26 cellular contexts compared by ENCODE assay signal in the genomic region with DNA sequence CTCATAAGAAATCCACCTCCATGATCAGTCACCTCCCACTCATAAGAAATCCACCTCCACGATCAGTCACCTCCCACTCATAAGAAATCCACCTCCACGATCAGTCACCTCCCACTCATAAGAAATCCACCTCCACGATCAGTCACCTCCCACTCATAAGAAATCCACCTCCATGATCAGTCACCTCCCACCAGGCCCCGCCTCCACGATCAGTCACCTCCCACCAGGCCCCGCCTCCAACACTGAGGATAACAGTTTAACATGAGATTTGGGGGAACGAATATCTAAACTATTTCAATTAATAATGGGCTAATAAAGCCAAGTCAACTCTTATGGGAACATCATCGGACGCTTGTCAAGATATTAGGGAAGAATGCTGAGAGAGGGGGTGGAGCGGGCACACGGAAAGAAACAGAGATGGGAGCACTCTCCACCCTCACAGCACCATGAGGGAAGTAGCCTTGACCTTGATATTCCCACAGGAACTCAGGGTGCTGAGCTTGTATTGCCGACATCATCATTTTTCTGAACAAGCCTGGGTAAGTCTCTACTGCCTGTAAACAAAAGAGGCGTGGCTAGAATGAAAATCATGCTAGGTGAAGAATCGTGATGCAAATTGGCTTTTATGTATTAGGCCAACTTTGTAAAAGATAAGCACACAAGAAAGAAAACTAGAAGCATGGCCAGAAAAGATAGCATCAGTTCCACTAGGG.
DNase-seq lines count a peak whose midpoint lies in the region; ATAC-seq lines count a peak whose summit lies in the region.
"Had no signal": no experiment of that assay in that cellular context is flagged by ENCODE, and none has a peak within 500 bp of the region (broad histone marks: within the 10 kb centered on the region; RNA-seq: fewer than 3 reads in every experiment).

No MANE protein-coding gene starts in this region.

- in situ Hi-C loops in HAP-1 (cut with MboI; ENCODE audit: low sequenced_read_pairs), result no loop called here

- H3K4me3 Mint-ChIP-seq in activated CD4-positive, alpha-beta T cell treated with anti-CD3 and anti-CD28 coated beads for 36 hours, result no peak overlapping the region
- H3K4me3 Mint-ChIP-seq in activated naive CD4-positive, alpha-beta T cell treated with anti-CD3 and anti-CD28 coated beads for 36 hours, result no peak overlapping the region
- H3K4me3 Mint-ChIP-seq: CD8-positive, alpha-beta T cell; GM23338; IgD-negative memory B cell had no signal

- CTCF ChIA-PET in activated CD4-positive, alpha-beta T cell treated with anti-CD3 and anti-CD28 coated beads for 36 hours (lab: Charles Lee), result interaction anchor here (0.5 kb wide), 1 partner anchor 21 kb away, joined by 3 read pairs; no protein-coding TSS in a partner anchor
- CTCF ChIA-PET in activated naive CD4-positive, alpha-beta T cell treated with anti-CD3 and anti-CD28 coated beads for 36 hours (lab: Charles Lee), result no interaction called here

- peak overlapping the region; percentile 7 for H3K27ac Mint-ChIP-seq in activated CD4-positive, alpha-beta T cell treated with anti-CD3 and anti-CD28 coated beads for 36 hours
- H3K27ac Mint-ChIP-seq in activated naive CD4-positive, alpha-beta T cell treated with anti-CD3 and anti-CD28 coated beads for 36 hours, result no peak overlapping the region
- H3K27ac Mint-ChIP-seq: CD8-positive, alpha-beta T cell; GM23338; IgD-negative memory B cell had no signal

- H3K27me3 ChIP-seq in HAP-1 (ENCODE audit: low read depth), result no peaks in the 10 kb centered on the region

- no peaks in the 10 kb centered on the region for H3K9me3 ChIP-seq in HAP-1

- no peak overlapping the region for H3K4me3 ChIP-seq in HAP-1
- H3K4me3 ChIP-seq: GM23338 had no signal

- intact Hi-C loops in activated CD4-positive, alpha-beta T cell treated with anti-CD3 and anti-CD28 coated beads for 36 hours (cut with DNase I, micrococcal nuclease), result no loop called here
- intact Hi-C loops in activated naive CD4-positive, alpha-beta T cell treated with anti-CD3 and anti-CD28 coated beads for 36 hours (cut with micrococcal nuclease), result no loop called here

- POLR2A ChIA-PET in activated CD4-positive, alpha-beta T cell treated with anti-CD3 and anti-CD28 coated beads for 36 hours (lab: Charles Lee), result no interaction called here

- no peaks in the 10 kb centered on the region for H3K4me1 ChIP-seq in HAP-1

- H3K4me1 Mint-ChIP-seq in activated CD4-positive, alpha-beta T cell treated with anti-CD3 and anti-CD28 coated beads for 36 hours, result peaks cover 3% of the 10 kb centered on the region
- no peaks in the 10 kb centered on the region for H3K4me1 Mint-ChIP-seq in activated naive CD4-positive, alpha-beta T cell treated with anti-CD3 and anti-CD28 coated beads for 36 hours (ENCODE audit: low read depth)
- H3K4me1 Mint-ChIP-seq: IgD-negative memory B cell had no signal

- H3K36me3 ChIP-seq in HAP-1 (replicated peaks), result no peaks in the 10 kb centered on the region

- no peak for ATAC-seq in activated CD4-positive, alpha-beta T cell treated with anti-CD3 and anti-CD28 coated beads for 36 hours
- ATAC-seq: CD8-positive, alpha-beta T cell; GM23338; HCT116; Panc1 had no signal

- peak; percentile 19 for DNase-seq in activated CD4-positive, alpha-beta T cell treated with anti-CD3 and anti-CD28 coated beads for 36 hours
- no peak for DNase-seq in activated CD4-positive, alpha-beta T cell treated with anti-CD3 and anti-CD28 coated beads, Interleukin-2, amount 50 U/mL, for 1 hour
- DNase-seq in activated naive CD4-positive, alpha-beta T cell treated with Interleukin-2 at 50 U/mL for 16 hours, result peak; percentile 39
- no peak for DNase-seq in activated naive CD4-positive, alpha-beta T cell treated with anti-CD3 and anti-CD28 coated beads for 36 hours
- peak; percentile 12 for DNase-seq in stimulated activated naive CD4-positive, alpha-beta T cell treated with Interleukin-2 at 50 U/mL for 16 hours (lab: John Stamatoyannopoulos, UW)
- no peak for DNase-seq in stimulated activated naive CD4-positive, alpha-beta T cell (lab: John Stamatoyannopoulos, UW)
- DNase-seq in HAP-1 (ENCODE audit: low spot score in 2 of 2), result no peak
- DNase-seq: 8988T; AML-193; C1 segment of cervical spinal cord; Calu3; CD8-positive, alpha-beta T cell; DMS53; GDM1; Karpas-422; NCI-H1694; NCI-H2081; NCI-H2171; NCI-H345; NCI-H524 treated with DMSO at 0.1 percent for 48 hours; NCI-H82; SIG-M5 had no signal

- H3K27me3 Mint-ChIP-seq in activated CD4-positive, alpha-beta T cell treated with anti-CD3 and anti-CD28 coated beads for 36 hours, result no peaks in the 10 kb centered on the region
- no peaks in the 10 kb centered on the region for H3K27me3 Mint-ChIP-seq in activated naive CD4-positive, alpha-beta T cell treated with anti-CD3 and anti-CD28 coated beads for 36 hours (ENCODE audit: low read depth)
- H3K27me3 Mint-ChIP-seq: IgD-negative memory B cell had no signal

- no peaks in the 10 kb centered on the region for H3K36me3 Mint-ChIP-seq in activated CD4-positive, alpha-beta T cell treated with anti-CD3 and anti-CD28 coated beads for 36 hours (ENCODE audit: low read depth)
- no peaks in the 10 kb centered on the region for H3K36me3 Mint-ChIP-seq in activated naive CD4-positive, alpha-beta T cell treated with anti-CD3 and anti-CD28 coated beads for 36 hours (ENCODE audit: low read depth)
- H3K36me3 Mint-ChIP-seq: CD8-positive, alpha-beta T cell; IgD-negative memory B cell had no signal

- H3K9me3 Mint-ChIP-seq in activated CD4-positive, alpha-beta T cell treated with anti-CD3 and anti-CD28 coated beads for 36 hours (ENCODE audit: low read depth), result peaks cover 2% of the 10 kb centered on the region
- peaks cover 2% of the 10 kb centered on the region for H3K9me3 Mint-ChIP-seq in activated naive CD4-positive, alpha-beta T cell treated with anti-CD3 and anti-CD28 coated beads for 36 hours
- H3K9me3 Mint-ChIP-seq: CD8-positive, alpha-beta T cell; GM23338 had no signal

Comparison
In these comparisons a context has a peak if more than half of its experiments do, and no peak if none do; other contexts are left out.
1. DNase-seq: peak in activated CD4-positive, alpha-beta T cell treated with anti-CD3 and anti-CD28 coated beads for 36 hours (single experiment), activated naive CD4-positive, alpha-beta T cell treated with Interleukin-2 at 50 U/mL for 16 hours (single experiment) and stimulated activated naive CD4-positive, alpha-beta T cell treated with Interleukin-2 at 50 U/mL for 16 hours (single experiment); none in activated CD4-positive, alpha-beta T cell treated with anti-CD3 and anti-CD28 coated beads, Interleukin-2, amount 50 U/mL, for 1 hour (single experiment), activated naive CD4-positive, alpha-beta T cell treated with anti-CD3 and anti-CD28 coated beads for 36 hours (single experiment), stimulated activated naive CD4-positive, alpha-beta T cell (0 of 6) and HAP-1 (0 of 2).